ENCODE assay signal across 12 cellular contexts in the genomic region with DNA sequence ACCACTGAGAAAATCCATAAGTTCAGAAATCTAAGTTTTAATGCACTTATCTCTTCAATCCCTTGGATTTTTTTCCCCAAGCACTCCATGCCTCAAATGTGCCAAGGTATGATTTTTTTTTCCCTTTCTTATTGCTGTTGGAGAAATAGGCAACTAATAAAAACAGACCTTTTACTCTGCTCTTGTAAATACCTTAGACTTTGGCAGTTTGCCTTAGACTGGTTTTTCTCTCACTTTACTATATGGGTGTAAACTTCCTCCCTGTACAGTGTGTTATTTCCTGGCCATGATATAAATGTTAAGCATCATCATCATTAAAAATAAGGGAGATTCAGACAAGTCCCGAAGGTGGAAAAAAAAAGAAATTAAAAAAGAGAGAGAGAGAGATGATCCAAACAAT.
DNase-seq lines count a peak whose midpoint lies in the region; ATAC-seq and TF ChIP-seq lines count a peak whose summit lies in the region.
"Had no signal": no experiment of that assay in that cellular context is flagged by ENCODE, and none has a peak within 500 bp of the region (broad histone marks: within the 10 kb centered on the region; RNA-seq: fewer than 3 reads in every experiment).

No MANE protein-coding gene starts in this region.

- H3K4me1 ChIP-seq in HEK293 (ENCODE audit: control insufficient read depth, insufficient read depth, low read length): peaks cover 3% of the 10 kb centered on the region; the same call in 1 of the 2 replicates
- H3K4me1 ChIP-seq in mucosa of descending colon (ENCODE audit: low read depth): peaks cover 5% of the 10 kb centered on the region

- CTCF ChIA-PET in HEK293 (lab: Yijun Ruan, JAX): interaction anchor here (0.7 kb wide), 1 partner anchor 23 kb away, joined by 3 read pairs; no protein-coding TSS in a partner anchor

- H3K4me3 ChIP-seq in HEK293 (ENCODE audit: low read depth, low read length) (no peak overlapping the region), mucosa of descending colon (no peak overlapping the region)
- H3K4me3 ChIP-seq: heart left ventricle had no signal

- peaks cover 63% of the 10 kb centered on the region for H3K4me1 Mint-ChIP-seq in CD14-positive monocyte
- H3K4me1 Mint-ChIP-seq in activated T-helper 17 cell treated with anti-CD3 and anti-CD28 coated beads, Interleukin-2, amount 50 U/mL, for 72 hours: peaks cover 58% of the 10 kb centered on the region

- no peak overlapping the region for H3K4me3 Mint-ChIP-seq in CD14-positive monocyte
- peak overlapping the region; percentile 55 for H3K4me3 Mint-ChIP-seq in activated T-helper 17 cell treated with anti-CD3 and anti-CD28 coated beads, Interleukin-2, amount 50 U/mL, for 72 hours

- peak overlapping the region in 4 of 7 donors; percentile 4 to 86 (median 66) for H3K27ac Mint-ChIP-seq in CD14-positive monocyte
- H3K27ac Mint-ChIP-seq in activated T-helper 17 cell treated with anti-CD3 and anti-CD28 coated beads, Interleukin-2, amount 50 U/mL, for 72 hours: peak overlapping the region; percentile 81

- no peaks in the 10 kb centered on the region for H3K9me3 Mint-ChIP-seq in CD14-positive monocyte
- no peaks in the 10 kb centered on the region for H3K9me3 Mint-ChIP-seq in activated T-helper 17 cell treated with anti-CD3 and anti-CD28 coated beads, Interleukin-2, amount 50 U/mL, for 72 hours

- ATAC-seq in activated T-helper 17 cell treated with anti-CD3 and anti-CD28 coated beads, Interleukin-2, amount 50 U/mL, for 72 hours (replicated peaks): no peak
- peak; percentile 68 for ATAC-seq in mucosa of descending colon
- no peak for ATAC-seq in HG02981 (IDR thresholded peaks at IDR 0.05; ENCODE audit: unreplicated experiment)
- ATAC-seq: heart left ventricle had no signal

- intact Hi-C loops in CD14-positive monocyte (cut with micrococcal nuclease): loop anchor here in 1 of 2 donors (10.0 kb wide), 1 partner anchor 56 kb away; no protein-coding TSS in a partner anchor
- intact Hi-C loops in mucosa of descending colon (cut with DNase I, micrococcal nuclease): no loop called here

- DNase-seq in CD14-positive monocyte (ENCODE audit: low spot score): no peak
- no peak for DNase-seq in mucosa of descending colon
- DNase-seq in DMS79 treated with DMSO at 0.1 percent for 48 hours (lab: John Stamatoyannopoulos, UW): no peak
- no peak for DNase-seq in SHP77 treated with DMSO at 0.1 percent for 48 hours (lab: John Stamatoyannopoulos, UW)
- DNase-seq: central memory CD4-positive, alpha-beta T cell; heart left ventricle; NCI-H2029; NCI-H526; SW 1271 had no signal

- no peak for TF ChIP-seq CTCF in CD14-positive monocyte (IDR thresholded peaks at IDR 0.05)
- no peak for TF ChIP-seq CTCF in HEK293 (tag by site-specific recombination; IDR thresholded peaks at IDR 0.05)
- TF ChIP-seq CTCF in mucosa of descending colon (IDR thresholded peaks at IDR 0.05): no peak

- H3K9me3 ChIP-seq in HEK293 (ENCODE audit: control insufficient read depth, insufficient read depth, low read depth, low read length) (no peaks in the 10 kb centered on the region), mucosa of descending colon (no peaks in the 10 kb centered on the region)
- H3K9me3 ChIP-seq: heart left ventricle had no signal

- peaks cover 29 to 32% of the 10 kb centered on the region in 2 donors for H3K36me3 Mint-ChIP-seq in CD14-positive monocyte
- peaks cover 99% of the 10 kb centered on the region for H3K36me3 Mint-ChIP-seq in activated T-helper 17 cell treated with anti-CD3 and anti-CD28 coated beads, Interleukin-2, amount 50 U/mL, for 72 hours (ENCODE audit: low read depth)

- no peak overlapping the region for H3K27ac ChIP-seq in HEK293 (ENCODE audit: extremely low read depth, low read depth, low read length)

- H3K27me3 Mint-ChIP-seq in CD14-positive monocyte (ENCODE audit: low read depth in 3 of 3): peaks cover 0 to 6% (median 0%) of the 10 kb centered on the region in 3 donors
- no peaks in the 10 kb centered on the region for H3K27me3 Mint-ChIP-seq in activated T-helper 17 cell treated with anti-CD3 and anti-CD28 coated beads, Interleukin-2, amount 50 U/mL, for 72 hours

- H3K36me3 ChIP-seq in HEK293 (ENCODE audit: control insufficient read depth in 2 of 2, insufficient read depth in 1 of 2, low read length in 2 of 2) (no peaks in the 10 kb centered on the region), mucosa of descending colon (ENCODE audit: low read depth) (no peaks in the 10 kb centered on the region)

- POLR2A ChIA-PET in HEK293 (lab: Yijun Ruan, JAX): no interaction called here

TF ChIP-seq in HEK293, 187 proteins besides CTCF, POLR2A, EP300 and RAD21:
- no peak for TF ChIP-seq ZNF221 (tag by site-specific recombination; IDR thresholded peaks at IDR 0.05; ENCODE audit: borderline replicate concordance)
- TF ChIP-seq, protein P1, sequence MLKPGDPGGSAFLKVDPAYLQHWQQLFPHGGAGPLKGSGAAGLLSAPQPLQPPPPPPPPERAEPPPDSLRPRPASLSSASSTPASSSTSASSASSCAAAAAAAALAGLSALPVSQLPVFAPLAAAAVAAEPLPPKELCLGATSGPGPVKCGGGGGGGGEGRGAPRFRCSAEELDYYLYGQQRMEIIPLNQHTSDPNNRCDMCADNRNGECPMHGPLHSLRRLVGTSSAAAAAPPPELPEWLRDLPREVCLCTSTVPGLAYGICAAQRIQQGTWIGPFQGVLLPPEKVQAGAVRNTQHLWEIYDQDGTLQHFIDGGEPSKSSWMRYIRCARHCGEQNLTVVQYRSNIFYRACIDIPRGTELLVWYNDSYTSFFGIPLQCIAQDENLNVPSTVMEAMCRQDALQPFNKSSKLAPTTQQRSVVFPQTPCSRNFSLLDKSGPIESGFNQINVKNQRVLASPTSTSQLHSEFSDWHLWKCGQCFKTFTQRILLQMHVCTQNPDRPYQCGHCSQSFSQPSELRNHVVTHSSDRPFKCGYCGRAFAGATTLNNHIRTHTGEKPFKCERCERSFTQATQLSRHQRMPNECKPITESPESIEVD (tag by site-specific recombination; IDR thresholded peaks at IDR 0.05): peak; percentile 74
